ENCODE assay signal across 2 cellular contexts in genomic region chr3:9704343-9705322, GRCh38.
TF ChIP-seq lines count a peak whose summit lies in the region.

No MANE protein-coding gene starts in this region.

TF ChIP-seq in Ishikawa, 13 proteins besides CTCF, POLR2A, EP300 and RAD21:
- TF ChIP-seq TEAD4 (IDR thresholded peaks at IDR 0.05), result 0 out of 2 replicates have a peak, but pooled peaks have one; percentile 45
- no peak for TF ChIP-seq CEBPB (IDR thresholded peaks at IDR 0.05)
- TF ChIP-seq MAX (IDR thresholded peaks at IDR 0.05), result peak; percentile 61
- no peak for TF ChIP-seq CREB1 (IDR thresholded peaks at IDR 0.05; ENCODE audit: low read depth)
- peak; percentile 95 for TF ChIP-seq ZBTB7A (IDR thresholded peaks at IDR 0.05; ENCODE audit: low read depth)
- TF ChIP-seq YY1 (IDR thresholded peaks at IDR 0.05; ENCODE audit: low read depth), result peak; percentile 74
- peak; percentile 100 for TF ChIP-seq REST (IDR thresholded peaks at IDR 0.05; ENCODE audit: low read depth)

TF ChIP-seq in GM12878, 131 proteins besides CTCF, POLR2A, EP300 and RAD21:
- TF ChIP-seq REST (IDR thresholded peaks at IDR 0.05; ENCODE audit: low read depth, low read length), result peak; percentile 95
- no peak for TF ChIP-seq CHD1 (IDR thresholded peaks at IDR 0.05; ENCODE audit: low read depth, low read length)
- peak; percentile 37; the same call in 1 of the 2 replicates for TF ChIP-seq ZBTB40 (IDR thresholded peaks at IDR 0.05; ENCODE audit: borderline replicate concordance)
- TF ChIP-seq ELK1 (IDR thresholded peaks at IDR 0.05; ENCODE audit: low read depth, low read length), result peak; percentile 52; the same call in 1 of the 2 replicates
- no peak for TF ChIP-seq POLR2AphosphoS2 (IDR thresholded peaks at IDR 0.05; ENCODE audit: low read depth, low read length)
- 0 out of 4 replicates have a peak, but pooled peaks of 1 of the 2 experiments have one; percentile 4 for TF ChIP-seq SRF (IDR thresholded peaks at IDR 0.05; ENCODE audit: low read depth in 2 of 2, low read length in 2 of 2)
- peak; percentile 67; the same call in 1 of the 2 replicates for TF ChIP-seq SREBF1 (IDR thresholded peaks at IDR 0.05; ENCODE audit: low read length)
- TF ChIP-seq YY1 (IDR thresholded peaks at IDR 0.05; ENCODE audit: low read depth, low read length), result 0 out of 2 replicates have a peak, but pooled peaks have one; percentile 16
TF ChIP-seq in GM12878: peak in this region for 6.
